16 cellular contexts compared by ENCODE assay signal in genomic region chr22:25367756-25368155, GRCh38.
A peak's percentile ranks its signal among the peaks of the same experiment; 100 is the strongest.
DNase-seq lines count a peak whose midpoint lies in the region; ATAC-seq, FAIRE-seq and TF ChIP-seq lines count a peak whose summit lies in the region.
"Had no signal": no experiment of that assay in that cellular context is flagged by ENCODE, and none has a peak within 500 bp of the region (broad histone marks: within the 10 kb centered on the region; RNA-seq: fewer than 3 reads in every experiment).

No MANE protein-coding gene starts in this region.

- no peak for TF ChIP-seq EP300 in transverse colon (IDR thresholded peaks at IDR 0.05; ENCODE audit: low read depth)

- CTCF ChIA-PET in activated naive CD4-positive, alpha-beta T cell treated with anti-CD3 and anti-CD28 coated beads, Interleukin-2, amount 10 ng/mL, durations not matched to agents 7 days and 5 days (lab: Charles Lee): no interaction called here
- CTCF ChIA-PET in activated naive CD4-positive, alpha-beta T cell treated with anti-CD3 and anti-CD28 coated beads for 36 hours (lab: Charles Lee): no interaction called here
- CTCF ChIA-PET in RWPE1 (lab: Yijun Ruan, JAX): interaction anchor here (0.5 kb wide), 1 partner anchor 15 kb away, joined by 4 read pairs; no protein-coding TSS in a partner anchor
- CTCF ChIA-PET in CD4-positive, alpha-beta T cell (lab: Charles Lee): no interaction called here

- in situ Hi-C loops in transverse colon (cut with MboI; ENCODE audit: low pct_ligation_motif_present in 1 of 4, low pct_unique_long_range_greater_than_20kb in 1 of 4, low sequenced_read_pairs in 3 of 4): no loop called here
- in situ Hi-C loops in KBM-7 (cut with MboI; ENCODE audit: low pct_unique_long_range_greater_than_20kb, low sequenced_read_pairs): no loop called here

- H3K4me1 ChIP-seq in kidney (ENCODE audit: control insufficient read depth in 1 of 2, insufficient read depth in 1 of 2, low read depth in 1 of 2, low read length in 2 of 2) (peaks cover 2 to 15% of the 10 kb centered on the region in 2 donors), transverse colon (peaks cover 5 to 31% (median 25%) of the 10 kb centered on the region in 4 donors)

- peak overlapping the region; percentile 56 for H3K27ac ChIP-seq in RWPE1
- H3K27ac ChIP-seq in kidney (ENCODE audit: low read depth in 2 of 2, low read length in 2 of 2): no peak overlapping the region
- peak overlapping the region in 3 of 4 donors; percentile 5 to 67 (median 50) for H3K27ac ChIP-seq in transverse colon
- H3K27ac ChIP-seq in CD4-positive, alpha-beta T cell (ENCODE audit: low read depth, low read length): no peak overlapping the region
- H3K27ac ChIP-seq: GM23248 had no signal

- H3K9me3 Mint-ChIP-seq in activated naive CD4-positive, alpha-beta T cell treated with anti-CD3 and anti-CD28 coated beads, Interleukin-2, amount 10 ng/mL, durations not matched to agents 7 days and 5 days: no peaks in the 10 kb centered on the region
- H3K9me3 Mint-ChIP-seq in activated naive CD4-positive, alpha-beta T cell treated with anti-CD3 and anti-CD28 coated beads for 36 hours: no peaks in the 10 kb centered on the region
- H3K9me3 Mint-ChIP-seq in CD4-positive, alpha-beta T cell: no peaks in the 10 kb centered on the region
- H3K9me3 Mint-ChIP-seq: CD4-positive, CD25-positive, alpha-beta regulatory T cell had no signal

- no peaks in the 10 kb centered on the region for H3K27me3 ChIP-seq in transverse colon
- H3K27me3 ChIP-seq in CD4-positive, alpha-beta T cell (ENCODE audit: control insufficient read depth, insufficient read depth, low read length): no peaks in the 10 kb centered on the region

- FAIRE-seq in kidney (lab: Jason Lieb, UNC): no peak
- FAIRE-seq: HTR-8/SVneo had no signal

- no peaks in the 10 kb centered on the region for H3K27me3 Mint-ChIP-seq in activated naive CD4-positive, alpha-beta T cell treated with anti-CD3 and anti-CD28 coated beads, Interleukin-2, amount 10 ng/mL, durations not matched to agents 7 days and 5 days
- no peaks in the 10 kb centered on the region for H3K27me3 Mint-ChIP-seq in activated naive CD4-positive, alpha-beta T cell treated with anti-CD3 and anti-CD28 coated beads for 36 hours (ENCODE audit: low read depth)
- no peaks in the 10 kb centered on the region for H3K27me3 Mint-ChIP-seq in CD4-positive, alpha-beta T cell
- H3K27me3 Mint-ChIP-seq: CD4-positive, CD25-positive, alpha-beta regulatory T cell had no signal

- peaks cover 0 to 4% of the 10 kb centered on the region in 2 donors for H3K36me3 ChIP-seq in kidney (ENCODE audit: control insufficient read depth in 1 of 2, insufficient read depth in 2 of 2, low read length in 2 of 2)
- H3K36me3 ChIP-seq in transverse colon: no peaks in the 10 kb centered on the region

- H3K9me3 ChIP-seq in kidney (ENCODE audit: control insufficient read depth in 1 of 2, low read length in 2 of 2) (no peaks in the 10 kb centered on the region), transverse colon (no peaks in the 10 kb centered on the region)
- no peaks in the 10 kb centered on the region for H3K9me3 ChIP-seq in CD4-positive, alpha-beta T cell (ENCODE audit: control insufficient read depth, low read length)

- no peak for DNase-seq in activated naive CD4-positive, alpha-beta T cell treated with anti-CD3 and anti-CD28 coated beads, Interleukin-2, amount 10 ng/mL, durations not matched to agents 7 days and 5 days
- no peak for DNase-seq in activated naive CD4-positive, alpha-beta T cell treated with anti-CD3 and anti-CD28 coated beads for 36 hours
- DNase-seq in RWPE1 (ENCODE audit: low spot score): no peak
- DNase-seq in kidney: peak; percentile 69
- no peak for DNase-seq in transverse colon
- no peak for DNase-seq in COLO829 (ENCODE audit: low spot score)
- no peak for DNase-seq in CD4-positive, alpha-beta T cell
- DNase-seq in KBM-7: no peak
- DNase-seq: CD4-positive, CD25-positive, alpha-beta regulatory T cell; DND-41; GDM1; NCI-H1048; NCI-H1694; SHP77 had no signal

- H3K9ac ChIP-seq in kidney (ENCODE audit: low read length in 2 of 2): no peak overlapping the region
- H3K9ac ChIP-seq: GM23248 had no signal

- POLR2A ChIA-PET in RWPE1 (lab: Yijun Ruan, JAX; ENCODE audit: low non-redundant PET): no interaction called here
- POLR2A ChIA-PET in CD4-positive, alpha-beta T cell (lab: Charles Lee): no interaction called here

- no peak for TF ChIP-seq POLR2A in transverse colon (IDR thresholded peaks at IDR 0.05)

- WGBS in transverse colon (ENCODE audit: low coverage in 1 of 2), 2 donors: 89% methylated on average over 18 of the region's 18 CpGs; no CpG with 5 or more reads in 1 of the 2 donors

- H3K4me3 Mint-ChIP-seq in activated naive CD4-positive, alpha-beta T cell treated with anti-CD3 and anti-CD28 coated beads, Interleukin-2, amount 10 ng/mL, durations not matched to agents 7 days and 5 days: no peak overlapping the region
- H3K4me3 Mint-ChIP-seq in activated naive CD4-positive, alpha-beta T cell treated with anti-CD3 and anti-CD28 coated beads for 36 hours: no peak overlapping the region
- no peak overlapping the region for H3K4me3 Mint-ChIP-seq in CD4-positive, alpha-beta T cell
- H3K4me3 Mint-ChIP-seq: CD4-positive, CD25-positive, alpha-beta regulatory T cell had no signal

- H3K4me1 Mint-ChIP-seq in activated naive CD4-positive, alpha-beta T cell treated with anti-CD3 and anti-CD28 coated beads, Interleukin-2, amount 10 ng/mL, durations not matched to agents 7 days and 5 days: peaks cover 5% of the 10 kb centered on the region
- no peaks in the 10 kb centered on the region for H3K4me1 Mint-ChIP-seq in activated naive CD4-positive, alpha-beta T cell treated with anti-CD3 and anti-CD28 coated beads for 36 hours (ENCODE audit: low read depth)
- H3K4me1 Mint-ChIP-seq in CD4-positive, alpha-beta T cell (ENCODE audit: low read depth): no peaks in the 10 kb centered on the region

- ATAC-seq in CD4-positive, alpha-beta T cell (ENCODE audit: poor library complexity): no peak

- H3K27ac Mint-ChIP-seq in activated naive CD4-positive, alpha-beta T cell treated with anti-CD3 and anti-CD28 coated beads, Interleukin-2, amount 10 ng/mL, durations not matched to agents 7 days and 5 days: peak overlapping the region; percentile 14
- H3K27ac Mint-ChIP-seq in activated naive CD4-positive, alpha-beta T cell treated with anti-CD3 and anti-CD28 coated beads for 36 hours: no peak overlapping the region
- H3K27ac Mint-ChIP-seq in CD4-positive, alpha-beta T cell: no peak overlapping the region

- intact Hi-C loops in activated naive CD4-positive, alpha-beta T cell treated with anti-CD3 and anti-CD28 coated beads for 36 hours (cut with micrococcal nuclease): no loop called here
- intact Hi-C loops in kidney (cut with DNase I): no loop called here
- intact Hi-C loops in transverse colon (cut with DNase I; ENCODE audit: low total_unique reads): no loop called here
- intact Hi-C loops in CD4-positive, alpha-beta T cell (cut with DNase I, micrococcal nuclease): loop anchor here (10.0 kb wide), 2 partner anchors 337 to 407 kb away; no protein-coding TSS in a partner anchor

- TF ChIP-seq CTCF in RWPE1 (conservative IDR thresholded peaks at IDR 0.05; ENCODE audit: low read depth) (no peak), kidney (IDR thresholded peaks at IDR 0.05; ENCODE audit: borderline replicate concordance, extremely low read depth, insufficient read depth) (no peak), transverse colon (IDR thresholded peaks at IDR 0.05) (no peak)
- no peak for TF ChIP-seq CTCF in CD4-positive, alpha-beta T cell (IDR thresholded peaks at IDR 0.05)

- no peaks in the 10 kb centered on the region for H3K36me3 Mint-ChIP-seq in activated naive CD4-positive, alpha-beta T cell treated with anti-CD3 and anti-CD28 coated beads, Interleukin-2, amount 10 ng/mL, durations not matched to agents 7 days and 5 days
- H3K36me3 Mint-ChIP-seq in activated naive CD4-positive, alpha-beta T cell treated with anti-CD3 and anti-CD28 coated beads for 36 hours (ENCODE audit: low read depth): peaks cover 5% of the 10 kb centered on the region
- peaks cover 16% of the 10 kb centered on the region for H3K36me3 Mint-ChIP-seq in CD4-positive, alpha-beta T cell (ENCODE audit: low read depth)

- no peak overlapping the region for H3K4me3 ChIP-seq in kidney (ENCODE audit: low read length in 2 of 2)
- H3K4me3 ChIP-seq in transverse colon: no peak overlapping the region
- H3K4me3 ChIP-seq: GM23248 had no signal

Comparison
In these comparisons a context has a peak if more than half of its experiments do, and no peak if none do; other contexts are left out.
1. H3K27ac ChIP-seq: peak in RWPE1 (single experiment) and transverse colon (3 of 4); none in kidney (0 of 2) and CD4-positive, alpha-beta T cell (single experiment).
2. intact Hi-C loops: an anchor here in CD4-positive, alpha-beta T cell (10.0 kb wide); none called in activated naive CD4-positive, alpha-beta T cell treated with anti-CD3 and anti-CD28 coated beads for 36 hours, kidney and transverse colon.